ENCODE assay signal across 7 cellular contexts in genomic region chr5:148730272-148730954, GRCh38.
DNase-seq lines count a peak whose midpoint lies in the region; ATAC-seq lines count a peak whose summit lies in the region.

No MANE protein-coding gene starts in this region.

- peak overlapping the region; percentile 27 for H3K27ac ChIP-seq in epithelial cell of prostate

- DNase-seq in LHCN-M2 (ENCODE audit: low read depth): peak; percentile 60
- no peak for DNase-seq in epithelial cell of prostate (ENCODE audit: low read depth, low spot score)
- DNase-seq in skeletal muscle cell (ENCODE audit: low read depth): peak; percentile 75
- no peak for DNase-seq in activated T-cell treated with anti-CD3 and anti-CD28 coated beads, Interleukin-2, amount 50 U/mL, for 1 hour
- DNase-seq in NCI-H510A (lab: John Stamatoyannopoulos, UW): no peak

- H3K4me3 ChIP-seq in skeletal muscle cell (ENCODE audit: low read depth, low read length): no peak overlapping the region

- peak; percentile 5 for ATAC-seq in GM19395 (IDR thresholded peaks at IDR 0.05; ENCODE audit: unreplicated experiment)
- ATAC-seq in HG02571 (IDR thresholded peaks at IDR 0.05; ENCODE audit: unreplicated experiment): no peak

Comparison
In these comparisons a context has a peak if more than half of its experiments do, and no peak if none do; other contexts are left out.
1. DNase-seq: peak in LHCN-M2 (single experiment) and skeletal muscle cell (single experiment); none in epithelial cell of prostate (single experiment), activated T-cell treated with anti-CD3 and anti-CD28 coated beads, Interleukin-2, amount 50 U/mL, for 1 hour (single experiment) and NCI-H510A (single experiment).